In the genomic region with DNA sequence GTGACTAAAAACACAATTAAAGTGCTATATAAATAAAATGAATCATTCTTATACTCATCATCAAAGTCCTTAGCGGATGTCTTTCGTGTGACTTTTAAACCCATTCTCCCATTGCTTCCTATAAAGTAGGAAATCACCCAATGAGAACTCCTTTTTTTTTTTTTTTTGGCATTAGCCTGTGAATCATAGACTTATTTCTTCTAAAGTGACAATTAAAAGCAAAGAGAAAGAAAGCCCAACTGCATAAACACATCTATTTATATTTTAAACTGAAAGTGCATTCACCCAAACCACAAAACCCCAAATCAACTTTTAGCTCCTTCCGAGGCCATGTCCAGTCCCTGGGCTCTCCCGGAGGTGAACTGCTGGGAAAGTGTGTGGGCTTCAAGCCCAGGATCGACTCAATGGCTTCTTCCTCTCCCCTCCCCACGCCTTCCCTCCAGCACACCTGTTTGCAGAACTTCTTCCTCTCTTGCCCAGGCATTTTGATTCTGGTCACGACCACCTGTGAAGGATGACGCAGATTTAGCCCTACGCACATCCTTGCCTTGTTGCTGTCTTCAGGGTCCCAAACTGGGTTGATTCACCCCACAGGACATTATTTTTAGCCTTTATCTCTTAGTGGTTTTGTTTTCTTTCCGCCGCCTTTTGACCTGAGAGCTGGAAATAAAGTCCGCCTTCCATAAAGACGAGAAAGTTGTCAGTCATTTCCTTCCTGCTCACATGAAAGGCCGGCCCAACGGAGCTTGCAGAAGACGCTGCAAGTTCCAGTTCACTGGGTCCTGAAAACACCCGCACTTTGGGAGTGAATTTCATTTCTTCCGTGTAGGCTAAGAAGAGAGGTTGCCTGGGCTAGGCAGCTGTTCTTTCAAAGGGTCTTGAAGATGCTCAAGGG, we compare ENCODE assay signal across 7 cellular contexts.
DNase-seq lines count a peak whose midpoint lies in the region; ATAC-seq lines count a peak whose summit lies in the region.

No MANE protein-coding gene starts in this region.

- DNase-seq in RPMI8226 (peak; percentile 58), myocyte (ENCODE audit: low read depth) (peak; percentile 75), NCI-H2029 (lab: John Stamatoyannopoulos, UW) (no peak), C1 segment of cervical spinal cord (lab: John Stamatoyannopoulos, UW) (no peak), COR-L47 (lab: John Stamatoyannopoulos, UW) (no peak)

- ATAC-seq in GM19023 (IDR thresholded peaks at IDR 0.05; ENCODE audit: unreplicated experiment) = peak; percentile 65
- ATAC-seq in HG02759 (IDR thresholded peaks at IDR 0.05; ENCODE audit: unreplicated experiment) = peak; percentile 77

Comparison
In these comparisons a context has a peak if more than half of its experiments do, and no peak if none do; other contexts are left out.
1. DNase-seq: peak in RPMI8226 (single experiment) and myocyte (single experiment); none in NCI-H2029 (single experiment), C1 segment of cervical spinal cord (0 of 14) and COR-L47 (single experiment).